Comparison of ENCODE assay signal across 14 cellular contexts in genomic region chr13:75319244-75319643, GRCh38.
DNase-seq lines count a peak whose midpoint lies in the region; ATAC-seq and TF ChIP-seq lines count a peak whose summit lies in the region.
"Had no signal": no experiment of that assay in that cellular context is flagged by ENCODE, and none has a peak within 500 bp of the region (broad histone marks: within the 10 kb centered on the region; RNA-seq: fewer than 3 reads in every experiment).

No MANE protein-coding gene starts in this region.

- intact Hi-C loops in activated naive CD4-positive, alpha-beta T cell treated with anti-CD3 and anti-CD28 coated beads for 36 hours (cut with micrococcal nuclease), result loop anchor here (2.0 kb wide), 1 partner anchor 1184 kb away; the partner anchor contains the start of gene KLF12

- peaks cover 7% of the 10 kb centered on the region for H3K36me3 Mint-ChIP-seq in activated naive CD4-positive, alpha-beta T cell treated with anti-CD3 and anti-CD28 coated beads, Interleukin-2, amount 50 U/mL, for 24 hours
- H3K36me3 Mint-ChIP-seq in activated naive CD4-positive, alpha-beta T cell treated with anti-CD3 and anti-CD28 coated beads for 36 hours (ENCODE audit: low read depth), result peaks cover 2% of the 10 kb centered on the region
- H3K36me3 Mint-ChIP-seq in T-cell (peaks cover 13% of the 10 kb centered on the region), WTC11 (peaks cover 7% of the 10 kb centered on the region)

- DNase-seq in activated naive CD4-positive, alpha-beta T cell treated with anti-CD3 and anti-CD28 coated beads for 36 hours, result no peak
- DNase-seq in T-cell (no peak), epithelial cell of esophagus (ENCODE audit: low read depth) (peak; percentile 10), WTC11 (ENCODE audit: low spot score) (no peak)
- no peak for DNase-seq in stimulated activated naive CD8-positive, alpha-beta T cell treated with anti-CD3 and anti-CD28 coated beads, Interleukin-15, amount 100 ng/mL, for 72 hours
- DNase-seq in activated CD8-positive, alpha-beta memory T cell treated with anti-CD3 and anti-CD28 coated beads for 24 hours, result no peak
- DNase-seq: body of pancreas; DND-41; effector memory CD8-positive, alpha-beta T cell; stimulated activated CD4-positive, alpha-beta T cell treated with anti-CD3 and anti-CD28 coated beads, Interleukin-15, amount 100 ng/mL, for 24 hours; stimulated activated CD8-positive, alpha-beta memory T cell treated with anti-CD3 and anti-CD28 coated beads, Interleukin-4, amount 100 ng/mL, for 48 hours; uterus had no signal

- CTCF ChIA-PET in activated naive CD4-positive, alpha-beta T cell treated with anti-CD3 and anti-CD28 coated beads for 36 hours (lab: Charles Lee), result interaction anchor here (1.1 kb wide), 1 partner anchor 8 kb away, joined by 4 read pairs; no protein-coding TSS in a partner anchor
- CTCF ChIA-PET in T-cell (lab: Charles Lee) (interaction anchor here in 1 of 2 donors (0.6 kb wide), 1 partner anchor 95 kb away, joined by 4 read pairs; no protein-coding TSS in a partner anchor), WTC11 (lab: Charles Lee) (no interaction called here)

- H3K4me3 ChIP-seq in epithelial cell of esophagus (ENCODE audit: low read length), result no peak overlapping the region
- H3K4me3 ChIP-seq: body of pancreas, uterus had no signal

- peaks cover 74% of the 10 kb centered on the region for H3K4me1 Mint-ChIP-seq in activated naive CD4-positive, alpha-beta T cell treated with anti-CD3 and anti-CD28 coated beads, Interleukin-2, amount 50 U/mL, for 24 hours
- H3K4me1 Mint-ChIP-seq in activated naive CD4-positive, alpha-beta T cell treated with anti-CD3 and anti-CD28 coated beads for 36 hours (ENCODE audit: low read depth), result peaks cover 57% of the 10 kb centered on the region
- peaks cover 69 to 73% (median 69%) of the 10 kb centered on the region in 3 donors for H3K4me1 Mint-ChIP-seq in T-cell
- H3K4me1 Mint-ChIP-seq in stimulated activated naive CD8-positive, alpha-beta T cell treated with anti-CD3 and anti-CD28 coated beads, Interleukin-15, amount 100 ng/mL, for 72 hours, result peaks cover 59% of the 10 kb centered on the region
- H3K4me1 Mint-ChIP-seq in WTC11, result no peaks in the 10 kb centered on the region

- H3K4me3 Mint-ChIP-seq in activated naive CD4-positive, alpha-beta T cell treated with anti-CD3 and anti-CD28 coated beads, Interleukin-2, amount 50 U/mL, for 24 hours, result no peak overlapping the region
- H3K4me3 Mint-ChIP-seq in activated naive CD4-positive, alpha-beta T cell treated with anti-CD3 and anti-CD28 coated beads for 36 hours, result no peak overlapping the region
- no peak overlapping the region for H3K4me3 Mint-ChIP-seq in T-cell
- peak overlapping the region in 1 of 2 donors; percentile 79 for H3K4me3 Mint-ChIP-seq in stimulated activated naive CD8-positive, alpha-beta T cell treated with anti-CD3 and anti-CD28 coated beads, Interleukin-15, amount 100 ng/mL, for 72 hours
- H3K4me3 Mint-ChIP-seq in WTC11, result no peak overlapping the region
- H3K4me3 Mint-ChIP-seq: effector memory CD8-positive, alpha-beta T cell had no signal

- no peak for ATAC-seq in T-cell (replicated peaks in 1 of 4)
- no peak for ATAC-seq in stimulated activated naive CD8-positive, alpha-beta T cell treated with anti-CD3 and anti-CD28 coated beads, Interleukin-15, amount 100 ng/mL, for 72 hours
- no peak for ATAC-seq in GM19455 (IDR thresholded peaks at IDR 0.05; ENCODE audit: unreplicated experiment)
- no peak for ATAC-seq in WTC11
- ATAC-seq: body of pancreas; effector memory CD8-positive, alpha-beta T cell had no signal

- no peaks in the 10 kb centered on the region for H3K27me3 Mint-ChIP-seq in activated naive CD4-positive, alpha-beta T cell treated with anti-CD3 and anti-CD28 coated beads, Interleukin-2, amount 50 U/mL, for 24 hours
- no peaks in the 10 kb centered on the region for H3K27me3 Mint-ChIP-seq in activated naive CD4-positive, alpha-beta T cell treated with anti-CD3 and anti-CD28 coated beads for 36 hours (ENCODE audit: low read depth)
- H3K27me3 Mint-ChIP-seq in T-cell (no peaks in the 10 kb centered on the region), WTC11 (ENCODE audit: low read depth) (no peaks in the 10 kb centered on the region)
- H3K27me3 Mint-ChIP-seq in stimulated activated naive CD8-positive, alpha-beta T cell treated with anti-CD3 and anti-CD28 coated beads, Interleukin-15, amount 100 ng/mL, for 72 hours, result no peaks in the 10 kb centered on the region

- no peak for TF ChIP-seq CTCF in epithelial cell of esophagus (IDR thresholded peaks at IDR 0.05; ENCODE audit: insufficient read depth, low read depth, low read length, missing control alignments)
- no peak for TF ChIP-seq CTCF in WTC11 (IDR thresholded peaks at IDR 0.05)

- no peaks in the 10 kb centered on the region for H3K9me3 Mint-ChIP-seq in activated naive CD4-positive, alpha-beta T cell treated with anti-CD3 and anti-CD28 coated beads, Interleukin-2, amount 50 U/mL, for 24 hours
- no peaks in the 10 kb centered on the region for H3K9me3 Mint-ChIP-seq in activated naive CD4-positive, alpha-beta T cell treated with anti-CD3 and anti-CD28 coated beads for 36 hours
- no peaks in the 10 kb centered on the region for H3K9me3 Mint-ChIP-seq in T-cell
- no peaks in the 10 kb centered on the region for H3K9me3 Mint-ChIP-seq in stimulated activated naive CD8-positive, alpha-beta T cell treated with anti-CD3 and anti-CD28 coated beads, Interleukin-15, amount 100 ng/mL, for 72 hours
- H3K9me3 Mint-ChIP-seq in WTC11, result no peaks in the 10 kb centered on the region
- H3K9me3 Mint-ChIP-seq: effector memory CD8-positive, alpha-beta T cell had no signal

- POLR2A ChIA-PET in T-cell (lab: Charles Lee), result interaction anchor here in 1 of 2 donors (0.5 kb wide), 1 partner anchor 279 kb away, joined by 6 read pairs; no protein-coding TSS in a partner anchor
- POLR2A ChIA-PET in WTC11 (lab: Charles Lee), result no interaction called here

- H3K27ac Mint-ChIP-seq in activated naive CD4-positive, alpha-beta T cell treated with anti-CD3 and anti-CD28 coated beads, Interleukin-2, amount 50 U/mL, for 24 hours, result peak overlapping the region; percentile 98
- H3K27ac Mint-ChIP-seq in activated naive CD4-positive, alpha-beta T cell treated with anti-CD3 and anti-CD28 coated beads for 36 hours, result no peak overlapping the region
- H3K27ac Mint-ChIP-seq in T-cell (peak overlapping the region; percentile 39 to 77), WTC11 (no peak overlapping the region)
- peak overlapping the region; percentile 80 to 94 for H3K27ac Mint-ChIP-seq in stimulated activated naive CD8-positive, alpha-beta T cell treated with anti-CD3 and anti-CD28 coated beads, Interleukin-15, amount 100 ng/mL, for 72 hours

TF ChIP-seq in WTC11, 78 proteins besides CTCF, POLR2A, EP300 and RAD21 (continues in another document):
- TF ChIP-seq RORB (CRISPR knock-in tag; IDR thresholded peaks at IDR 0.05) (no peak), JAZF1 (CRISPR knock-in tag; IDR thresholded peaks at IDR 0.05) (no peak), ZNF138 (CRISPR knock-in tag; conservative IDR thresholded peaks at IDR 0.05) (no peak), USF1 (CRISPR knock-in tag; IDR thresholded peaks at IDR 0.05) (no peak), ZNF416 (CRISPR knock-in tag; IDR thresholded peaks at IDR 0.05) (no peak), FOXJ3 (CRISPR knock-in tag; IDR thresholded peaks at IDR 0.05; ENCODE audit: borderline replicate concordance) (no peak), EMX1 (CRISPR knock-in tag; IDR thresholded peaks at IDR 0.05) (no peak), ZNF232 (CRISPR knock-in tag; IDR thresholded peaks at IDR 0.05) (no peak), E2F1 (CRISPR knock-in tag; IDR thresholded peaks at IDR 0.05) (no peak), OVOL2 (CRISPR knock-in tag; IDR thresholded peaks at IDR 0.05; ENCODE audit: borderline replicate concordance) (no peak), NFE2L1 (CRISPR knock-in tag; IDR thresholded peaks at IDR 0.05) (no peak)
- TF ChIP-seq, protein P1, sequence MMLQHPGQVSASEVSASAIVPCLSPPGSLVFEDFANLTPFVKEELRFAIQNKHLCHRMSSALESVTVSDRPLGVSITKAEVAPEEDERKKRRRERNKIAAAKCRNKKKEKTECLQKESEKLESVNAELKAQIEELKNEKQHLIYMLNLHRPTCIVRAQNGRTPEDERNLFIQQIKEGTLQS (CRISPR knock-in tag; conservative IDR thresholded peaks at IDR 0.05), result no peak
- TF ChIP-seq, protein P2, sequence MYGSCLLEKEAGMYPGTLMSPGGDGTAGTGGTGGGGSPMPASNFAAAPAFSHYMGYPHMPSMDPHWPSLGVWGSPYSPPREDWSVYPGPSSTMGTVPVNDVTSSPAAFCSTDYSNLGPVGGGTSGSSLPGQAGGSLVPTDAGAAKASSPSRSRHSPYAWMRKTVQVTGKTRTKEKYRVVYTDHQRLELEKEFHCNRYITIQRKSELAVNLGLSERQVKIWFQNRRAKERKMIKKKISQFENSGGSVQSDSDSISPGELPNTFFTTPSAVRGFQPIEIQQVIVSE (CRISPR knock-in tag; IDR thresholded peaks at IDR 0.05; ENCODE audit: borderline replicate concordance), result no peak
- TF ChIP-seq, protein P3, sequence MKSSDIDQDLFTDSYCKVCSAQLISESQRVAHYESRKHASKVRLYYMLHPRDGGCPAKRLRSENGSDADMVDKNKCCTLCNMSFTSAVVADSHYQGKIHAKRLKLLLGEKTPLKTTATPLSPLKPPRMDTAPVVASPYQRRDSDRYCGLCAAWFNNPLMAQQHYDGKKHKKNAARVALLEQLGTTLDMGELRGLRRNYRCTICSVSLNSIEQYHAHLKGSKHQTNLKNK (CRISPR knock-in tag; IDR thresholded peaks at IDR 0.05), result no peak

Comparison
In these comparisons a context has a peak if more than half of its experiments do, and no peak if none do; other contexts are left out.
1. H3K27ac Mint-ChIP-seq: peak in activated naive CD4-positive, alpha-beta T cell treated with anti-CD3 and anti-CD28 coated beads, Interleukin-2, amount 50 U/mL, for 24 hours (single experiment), T-cell (2 of 2) and stimulated activated naive CD8-positive, alpha-beta T cell treated with anti-CD3 and anti-CD28 coated beads, Interleukin-15, amount 100 ng/mL, for 72 hours (2 of 2); none in activated naive CD4-positive, alpha-beta T cell treated with anti-CD3 and anti-CD28 coated beads for 36 hours (single experiment) and WTC11 (single experiment).